ENCODE assay signal across 16 cellular contexts in the genomic region with DNA sequence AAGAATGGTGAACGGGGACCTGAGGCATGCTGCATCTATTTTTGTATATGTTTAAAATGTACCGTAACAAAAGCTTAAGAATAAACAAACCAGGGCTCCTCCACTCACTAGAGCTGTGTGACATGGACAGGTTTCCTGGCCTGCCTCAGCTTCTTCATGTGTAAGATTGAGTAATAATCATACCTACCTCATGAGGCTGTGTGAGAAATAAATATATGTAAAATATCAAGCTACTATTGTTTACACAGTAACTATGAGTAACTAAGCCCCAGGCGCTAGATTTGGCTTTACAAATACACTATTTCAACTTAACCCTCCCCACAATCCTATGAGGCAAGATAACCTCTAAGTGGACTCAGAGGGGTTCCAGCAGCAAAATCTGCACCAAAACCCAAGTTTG.
DNase-seq lines count a peak whose midpoint lies in the region; ATAC-seq and TF ChIP-seq lines count a peak whose summit lies in the region.
"Had no signal": no experiment of that assay in that cellular context is flagged by ENCODE, and none has a peak within 500 bp of the region (broad histone marks: within the 10 kb centered on the region; RNA-seq: fewer than 3 reads in every experiment).

No MANE protein-coding gene starts in this region.

- intact Hi-C loops in right lobe of liver (cut with DNase I) = no loop called here

- no peak for TF ChIP-seq POLR2A in right lobe of liver (IDR thresholded peaks at IDR 0.05)

- peaks cover 9% of the 10 kb centered on the region for H3K9me3 ChIP-seq in HUES64 (ENCODE audit: insufficient read depth, low read depth, low read length)
- peaks cover 4% of the 10 kb centered on the region for H3K9me3 ChIP-seq in adipocyte (ENCODE audit: control insufficient read depth, low read length)
- H3K9me3 ChIP-seq in right lobe of liver = no peaks in the 10 kb centered on the region
- H3K9me3 ChIP-seq: ovary, suprapubic skin had no signal

- H3K9ac ChIP-seq in HUES64 (ENCODE audit: low read depth, low read length) (no peak overlapping the region), adipocyte (ENCODE audit: low read length) (no peak overlapping the region)

- H3K27ac ChIP-seq in 22Rv1 = peak overlapping the region; percentile 66
- peak overlapping the region; percentile 87; the same call in 1 of the 2 replicates for H3K27ac ChIP-seq in HUES64 (ENCODE audit: low read depth, low read length)
- H3K27ac ChIP-seq in right lobe of liver = no peak overlapping the region
- H3K27ac ChIP-seq: ovary, suprapubic skin had no signal

- 88% methylated on average over 3 of the region's 3 CpGs for WGBS in HUES64
- 86% methylated on average over 3 of the region's 3 CpGs for WGBS in right lobe of liver (ENCODE audit: insufficient coverage, low coverage, low lambda C conversion rate, missing lambda C conversion rate)

- ATAC-seq in HG03460 (IDR thresholded peaks at IDR 0.05; ENCODE audit: unreplicated experiment) = no peak
- ATAC-seq in right lobe of liver = no peak

- TF ChIP-seq CTCF in 22Rv1 (IDR thresholded peaks at IDR 0.05) (no peak), fibroblast of the aortic adventitia (IDR thresholded peaks at IDR 0.05; ENCODE audit: insufficient read depth, low read length) (no peak), right lobe of liver (IDR thresholded peaks at IDR 0.05) (no peak)

- H3K4me3 ChIP-seq in HUES64 (ENCODE audit: low read length) (no peak overlapping the region), adipocyte (ENCODE audit: low read length) (no peak overlapping the region), fibroblast of the aortic adventitia (ENCODE audit: low read depth, low read length) (no peak overlapping the region), right lobe of liver (no peak overlapping the region)
- H3K4me3 ChIP-seq: ovary, suprapubic skin had no signal

- H3K27me3 ChIP-seq in HUES64 (ENCODE audit: insufficient read depth, low read length) (no peaks in the 10 kb centered on the region), adipocyte (replicated peaks; ENCODE audit: control insufficient read depth, insufficient read depth, low read length) (no peaks in the 10 kb centered on the region), right lobe of liver (no peaks in the 10 kb centered on the region)
- H3K27me3 ChIP-seq: ovary, suprapubic skin had no signal

- DNase-seq in adipocyte (ENCODE audit: low read depth) (peak; percentile 72), fibroblast of the aortic adventitia (ENCODE audit: low read depth) (peak; percentile 31), mucosa of gallbladder (ENCODE audit: low spot score) (no peak), right lobe of liver (no peak), NCI-H187 treated with DMSO at 0.1 percent for 48 hours (lab: John Stamatoyannopoulos, UW) (no peak)
- DNase-seq: activated CD4-positive, alpha-beta memory T cell treated with anti-CD3 and anti-CD28 coated beads, Interleukin-2, amount 10 ng/mL, durations not matched to agents 7 days and 5 days; central memory CD4-positive, alpha-beta T cell; NCI-H2227 treated with DMSO at 0.1 percent for 48 hours; ovary; RPMI8226; stimulated activated CD4-positive, alpha-beta T cell treated with anti-CD3 and anti-CD28 coated beads, Interleukin-12 subunit alpha, Interleukin-12 subunit beta, amount 100 ng/mL, for 4 hours; T-helper 9 cell had no signal

- H3K4me1 ChIP-seq in HUES64 (ENCODE audit: insufficient read depth, low read length) = peaks cover 23% of the 10 kb centered on the region
- no peaks in the 10 kb centered on the region for H3K4me1 ChIP-seq in adipocyte (ENCODE audit: control insufficient read depth, insufficient read depth, low read length)
- H3K4me1 ChIP-seq in right lobe of liver = peaks cover 0 to 16% (median 6%) of the 10 kb centered on the region in 4 donors

- H3K36me3 ChIP-seq in HUES64 (ENCODE audit: insufficient read depth, low read length) (peaks cover 5% of the 10 kb centered on the region; the same call in 1 of the 2 replicates), adipocyte (ENCODE audit: control insufficient read depth, insufficient read depth, low read length, severe bottlenecking) (no peaks in the 10 kb centered on the region), right lobe of liver (peaks cover 0 to 3% (median 0%) of the 10 kb centered on the region in 4 donors)
- H3K36me3 ChIP-seq: ovary had no signal

Comparison
In these comparisons a context has a peak if more than half of its experiments do, and no peak if none do; other contexts are left out.
1. H3K27ac ChIP-seq: peak in 22Rv1 (single experiment) and HUES64 (single experiment); none in right lobe of liver (0 of 3).
2. DNase-seq: peak in adipocyte (single experiment) and fibroblast of the aortic adventitia (single experiment); none in mucosa of gallbladder (single experiment), right lobe of liver (0 of 3) and NCI-H187 treated with DMSO at 0.1 percent for 48 hours (single experiment).